2 cellular contexts compared by ENCODE assay signal in the genomic region with DNA sequence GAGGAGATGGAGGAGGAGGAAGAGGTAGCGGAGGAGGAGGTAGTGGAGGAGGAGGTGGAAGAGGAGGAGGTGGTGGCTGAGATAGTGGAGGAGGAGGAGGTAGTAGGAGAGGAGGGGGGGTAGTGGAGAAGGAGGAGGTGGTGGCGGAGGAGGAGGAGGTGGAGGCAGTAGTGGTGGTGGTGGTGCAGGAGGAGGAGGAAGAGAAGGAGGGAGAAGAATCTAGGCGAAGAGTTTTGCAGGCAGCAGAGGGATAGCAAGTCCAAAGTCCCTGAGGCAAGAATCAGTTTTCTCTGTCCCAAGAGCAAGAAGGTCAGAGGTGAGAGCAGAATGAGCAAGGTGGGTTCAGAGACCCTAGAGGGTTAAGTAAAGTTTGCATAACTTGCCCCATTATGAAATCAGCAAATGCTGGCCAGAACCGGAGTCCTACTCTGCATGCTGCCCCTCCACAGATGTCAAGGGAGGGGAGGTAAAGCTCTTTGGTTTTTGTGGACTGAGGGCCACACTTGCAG.
A peak's percentile ranks its signal among the peaks of the same experiment; 100 is the strongest.
TF ChIP-seq lines count a peak whose summit lies in the region.

No MANE protein-coding gene starts in this region.

TF ChIP-seq in A549, 52 proteins besides CTCF, POLR2A, EP300 and RAD21 (continued from another document):
- TF ChIP-seq, protein P1, sequence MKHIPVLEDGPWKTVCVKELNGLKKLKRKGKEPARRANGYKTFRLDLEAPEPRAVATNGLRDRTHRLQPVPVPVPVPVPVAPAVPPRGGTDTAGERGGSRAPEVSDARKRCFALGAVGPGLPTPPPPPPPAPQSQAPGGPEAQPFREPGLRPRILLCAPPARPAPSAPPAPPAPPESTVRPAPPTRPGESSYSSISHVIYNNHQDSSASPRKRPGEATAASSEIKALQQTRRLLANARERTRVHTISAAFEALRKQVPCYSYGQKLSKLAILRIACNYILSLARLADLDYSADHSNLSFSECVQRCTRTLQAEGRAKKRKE (CRISPR knock-in tag; IDR thresholded peaks at IDR 0.05; ENCODE audit: low read depth), result no peak
- no peak for TF ChIP-seq MAZ (IDR thresholded peaks at IDR 0.05; ENCODE audit: borderline replicate concordance, low read depth, low read length)

TF ChIP-seq in HEK293, 187 proteins besides CTCF, POLR2A, EP300 and RAD21 (continued from another document):
- TF ChIP-seq, protein P2, sequence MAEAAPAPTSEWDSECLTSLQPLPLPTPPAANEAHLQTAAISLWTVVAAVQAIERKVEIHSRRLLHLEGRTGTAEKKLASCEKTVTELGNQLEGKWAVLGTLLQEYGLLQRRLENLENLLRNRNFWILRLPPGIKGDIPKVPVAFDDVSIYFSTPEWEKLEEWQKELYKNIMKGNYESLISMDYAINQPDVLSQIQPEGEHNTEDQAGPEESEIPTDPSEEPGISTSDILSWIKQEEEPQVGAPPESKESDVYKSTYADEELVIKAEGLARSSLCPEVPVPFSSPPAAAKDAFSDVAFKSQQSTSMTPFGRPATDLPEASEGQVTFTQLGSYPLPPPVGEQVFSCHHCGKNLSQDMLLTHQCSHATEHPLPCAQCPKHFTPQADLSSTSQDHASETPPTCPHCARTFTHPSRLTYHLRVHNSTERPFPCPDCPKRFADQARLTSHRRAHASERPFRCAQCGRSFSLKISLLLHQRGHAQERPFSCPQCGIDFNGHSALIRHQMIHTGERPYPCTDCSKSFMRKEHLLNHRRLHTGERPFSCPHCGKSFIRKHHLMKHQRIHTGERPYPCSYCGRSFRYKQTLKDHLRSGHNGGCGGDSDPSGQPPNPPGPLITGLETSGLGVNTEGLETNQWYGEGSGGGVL (tag by site-specific recombination; IDR thresholded peaks at IDR 0.05), result peak; percentile 69
- TF ChIP-seq IKZF3 (tag by site-specific recombination; IDR thresholded peaks at IDR 0.05) (no peak), WT1 (tag by site-specific recombination; IDR thresholded peaks at IDR 0.05) (no peak), EGR2 (tag by site-specific recombination; IDR thresholded peaks at IDR 0.05; ENCODE audit: low read depth) (peak; percentile 97)
